In genomic region chr5:38925154-38925925, GRCh38 we compare ENCODE assay signal across 13 cellular contexts.
DNase-seq lines count a peak whose midpoint lies in the region; ATAC-seq lines count a peak whose summit lies in the region.
"Had no signal": no experiment of that assay in that cellular context is flagged by ENCODE, and none has a peak within 500 bp of the region (broad histone marks: within the 10 kb centered on the region; RNA-seq: fewer than 3 reads in every experiment).

No MANE protein-coding gene starts in this region.

- peak overlapping the region; percentile 6 for H3K27ac ChIP-seq in epithelial cell of prostate

- intact Hi-C loops in Right ventricle myocardium inferior (cut with DNase I) (no loop called here), cardiac septum (cut with DNase I) (loop anchor here (10.0 kb wide), 1 partner anchor 481 kb away; no protein-coding TSS in a partner anchor)

- DNase-seq in Right ventricle myocardium inferior (ENCODE audit: missing footprints) (no peak), cardiac septum (ENCODE audit: low spot score) (no peak), epithelial cell of prostate (ENCODE audit: low read depth, low spot score) (no peak), kidney tubule cell (ENCODE audit: low spot score) (peak; percentile 41), HPDE6-E6E7 (ENCODE audit: extremely low spot score) (no peak)
- no peak for DNase-seq in stimulated activated CD4-positive, alpha-beta T cell treated with anti-CD3 and anti-CD28 coated beads, Interleukin-15, amount 100 ng/mL, for 24 hours
- DNase-seq in stimulated activated naive CD8-positive, alpha-beta T cell treated with anti-CD3 and anti-CD28 coated beads, Interleukin-15, Interleukin-2, amounts not matched to agents 100 U/mL and 50 U/mL, for 24 hours = no peak
- DNase-seq: 8988T; activated naive CD8-positive, alpha-beta T cell treated with anti-CD3 and anti-CD28 coated beads for 36 hours; NCI-H1092; NCI-H510A; RPMI8226 had no signal

- ATAC-seq in Right ventricle myocardium inferior (peak; percentile 61), GM18511 (IDR thresholded peaks at IDR 0.05; ENCODE audit: unreplicated experiment) (no peak)
- ATAC-seq in stimulated activated naive CD8-positive, alpha-beta T cell treated with anti-CD3 and anti-CD28 coated beads, Interleukin-15, Interleukin-2, amounts not matched to agents 100 U/mL and 50 U/mL, for 24 hours = no peak
